Comparison of ENCODE assay signal across 8 cellular contexts in the genomic region with DNA sequence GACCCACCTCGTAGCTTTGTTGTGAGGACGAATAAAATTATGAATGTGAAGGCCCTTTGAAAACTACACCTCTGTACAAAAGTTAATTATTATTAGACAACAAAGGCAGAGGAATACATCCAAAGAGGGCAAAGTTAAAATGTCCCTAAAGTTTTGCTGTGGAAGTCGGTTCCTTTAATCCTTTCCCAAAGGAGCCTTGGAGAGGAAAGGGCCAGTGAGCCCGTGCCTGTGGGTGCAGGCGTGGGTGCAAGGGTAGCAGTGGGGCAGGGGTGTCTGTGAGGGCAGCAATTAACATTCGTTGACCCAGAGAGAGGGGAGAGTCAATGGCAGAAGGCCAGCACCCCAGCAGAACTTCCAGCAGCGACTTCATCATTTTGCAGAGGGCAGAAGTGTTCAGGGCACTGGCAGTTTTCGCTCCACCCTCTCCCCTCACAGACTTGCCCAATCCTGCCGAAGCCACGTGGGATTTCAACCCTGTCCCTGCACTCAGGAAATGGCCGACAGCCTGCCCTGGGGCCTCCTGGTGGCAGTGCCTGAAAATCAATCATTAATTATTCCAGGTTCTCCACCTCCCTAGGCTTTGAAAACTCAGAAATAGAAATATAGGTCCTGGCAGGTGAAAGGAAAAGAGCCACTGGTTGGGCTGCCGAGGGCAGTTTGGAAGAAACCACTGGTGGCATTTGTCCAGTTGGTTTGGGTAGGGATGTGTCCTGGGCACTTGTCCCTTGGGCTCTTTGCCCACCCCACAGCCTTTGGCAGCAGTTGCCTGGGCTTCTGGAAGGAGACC. TPM values are rescaled to one million over a fixed set of nuclear protein-coding genes. Genes with fewer than 3 reads are reported as not detected.
DNase-seq lines count a peak whose midpoint lies in the region; ATAC-seq and TF ChIP-seq lines count a peak whose summit lies in the region.

No MANE protein-coding gene starts in this region.

- H3K4me1 Mint-ChIP-seq in stimulated activated memory B cell treated with anti-CD40 and anti-IgM and Interleukin-4, amounts not matched to agents 10 μg/mL and 1 μg/mL and 100 μg/mL, for 72 hours = no peaks in the 10 kb centered on the region

- peak; percentile 65 for DNase-seq in DMS 273 (lab: John Stamatoyannopoulos, UW; ENCODE audit: unreplicated experiment)
- peak; percentile 62 to 88 for DNase-seq in NOMO-1 (lab: John Stamatoyannopoulos, UW; ENCODE audit: unreplicated experiment in 2 of 2)
- DNase-seq in esophagus muscularis mucosa (ENCODE audit: extremely low spot score) = no peak
- DNase-seq in occipital lobe (lab: John Stamatoyannopoulos, UW) = peak; percentile 2

- intact Hi-C loops in esophagus muscularis mucosa (cut with DNase I) = loop anchor here (5.0 kb wide), 1 partner anchor 44 kb away; no protein-coding TSS in a partner anchor

- no peaks in the 10 kb centered on the region for H3K9me3 ChIP-seq in esophagus muscularis mucosa

- H3K36me3 ChIP-seq in esophagus muscularis mucosa = no peaks in the 10 kb centered on the region

- no peak overlapping the region for H3K27ac Mint-ChIP-seq in stimulated activated memory B cell treated with anti-CD40 and anti-IgM and Interleukin-4, amounts not matched to agents 10 μg/mL and 1 μg/mL and 100 μg/mL, for 72 hours

- peaks cover 0 to 11% (median 2%) of the 10 kb centered on the region in 4 donors for H3K27me3 ChIP-seq in esophagus muscularis mucosa

- TF ChIP-seq CTCF in esophagus muscularis mucosa (IDR thresholded peaks at IDR 0.05) = peak in 2 of 3 experiments; percentile 26 to 37

- no peak overlapping the region for H3K4me3 ChIP-seq in esophagus muscularis mucosa

- H3K36me3 Mint-ChIP-seq in stimulated activated memory B cell treated with anti-CD40 and anti-IgM and Interleukin-4, amounts not matched to agents 10 μg/mL and 1 μg/mL and 100 μg/mL, for 72 hours = no peaks in the 10 kb centered on the region

- ATAC-seq in GM19395 (IDR thresholded peaks at IDR 0.05; ENCODE audit: unreplicated experiment) (no peak), GM18867 (IDR thresholded peaks at IDR 0.05; ENCODE audit: unreplicated experiment) (no peak), HG02970 (IDR thresholded peaks at IDR 0.05; ENCODE audit: low FRiP score, unreplicated experiment) (no peak)
- no peak for ATAC-seq in stimulated activated memory B cell treated with anti-CD40 and anti-IgM and Interleukin-4, amounts not matched to agents 10 μg/mL and 1 μg/mL and 100 μg/mL, for 72 hours

- peak overlapping the region; percentile 84 to 94 (median 88) for H3K27ac ChIP-seq in esophagus muscularis mucosa (replicated peaks in 1 of 4)

- peaks cover 36% of the 10 kb centered on the region for H3K27me3 Mint-ChIP-seq in stimulated activated memory B cell treated with anti-CD40 and anti-IgM and Interleukin-4, amounts not matched to agents 10 μg/mL and 1 μg/mL and 100 μg/mL, for 72 hours

- no peak overlapping the region for H3K4me3 Mint-ChIP-seq in stimulated activated memory B cell treated with anti-CD40 and anti-IgM and Interleukin-4, amounts not matched to agents 10 μg/mL and 1 μg/mL and 100 μg/mL, for 72 hours

- no peak for TF ChIP-seq EP300 in esophagus muscularis mucosa (IDR thresholded peaks at IDR 0.05)

- H3K9me3 Mint-ChIP-seq in stimulated activated memory B cell treated with anti-CD40 and anti-IgM and Interleukin-4, amounts not matched to agents 10 μg/mL and 1 μg/mL and 100 μg/mL, for 72 hours = no peaks in the 10 kb centered on the region

- H3K4me1 ChIP-seq in esophagus muscularis mucosa = peaks cover 20 to 45% (median 38%) of the 10 kb centered on the region in 4 donors

- 60% methylated on average over 12 of the region's 12 CpGs for WGBS in esophagus muscularis mucosa

- no peak for TF ChIP-seq POLR2A in esophagus muscularis mucosa (IDR thresholded peaks at IDR 0.05; ENCODE audit: low read depth)

RNA-seq across cellular contexts. Expression of a gene that starts 4.2 kb away (rescaled TPM):
- 1 to 10 TPM in 2 of 4 donors, under 1 TPM in 2; 0.58 to 2.1 (median 1.1) TPM for total RNA-seq in esophagus muscularis mucosa
- total RNA-seq in occipital lobe = not detected
